ENCODE assay signal across 30 cellular contexts in genomic region chr9:82972446-82972845, GRCh38.
"Had no signal": no experiment of that assay in that cellular context is flagged by ENCODE, and none has a peak within 500 bp of the region (broad histone marks: within the 10 kb centered on the region; RNA-seq: fewer than 3 reads in every experiment).

No MANE protein-coding gene starts in this region.

- ATAC-seq: activated CD4-positive, CD25-positive, alpha-beta regulatory T cell treated with anti-CD3 and anti-CD28 coated beads, Interleukin-2, amount 50 U/mL, for 24 hours; activated CD8-positive, alpha-beta T cell treated with anti-CD3 and anti-CD28 coated beads for 36 hours; activated naive CD8-positive, alpha-beta T cell treated with anti-CD3 and anti-CD28 coated beads, Interleukin-2, amount 50 U/mL, for 24 hours; body of pancreas; T-helper 17 cell had no signal

- H3K9me3 ChIP-seq: adrenal gland, body of pancreas, esophagus squamous epithelium had no signal

- H3K4me3 ChIP-seq: adrenal gland, body of pancreas, cardiac muscle cell, coronary artery, dorsolateral prefrontal cortex, esophagus squamous epithelium had no signal

- H3K27me3 ChIP-seq: adrenal gland, body of pancreas, esophagus squamous epithelium had no signal

- H3K36me3 ChIP-seq: adrenal gland, cardiac muscle cell, esophagus squamous epithelium, WERI-Rb-1 had no signal

- DNase-seq: activated B cell treated with CpG ODN at 0.5 μM for 24 hours; activated CD4-positive, alpha-beta T cell treated with anti-CD3 and anti-CD28 coated beads for 48 hours; activated CD4-positive, alpha-beta T cell treated with anti-CD3 and anti-CD28 coated beads, Interleukin-2, amount 50 U/mL, for 1 hour; activated CD4-positive, alpha-beta T cell treated with anti-CD3 and anti-CD28 coated beads, Interleukin-2, amount 50 U/mL, for 48 hours; activated CD8-positive, alpha-beta memory T cell treated with anti-CD3 and anti-CD28 coated beads for 24 hours; activated CD8-positive, alpha-beta T cell treated with anti-CD3 and anti-CD28 coated beads for 36 hours; activated effector memory CD4-positive, alpha-beta T cell treated with anti-CD3 and anti-CD28 coated beads, Interleukin-2, amount 50 U/mL, for 16 hours; activated naive CD4-positive, alpha-beta T cell treated with anti-CD3 and anti-CD28 coated beads for 36 hours; activated naive CD8-positive, alpha-beta T cell treated with anti-CD3 and anti-CD28 coated beads for 36 hours; activated naive CD8-positive, alpha-beta T cell treated with anti-CD3 and anti-CD28 coated beads, Interleukin-2, amount 50 U/mL, for 24 hours; activated T-cell treated with anti-CD3 and anti-CD28 coated beads, Interleukin-2, amount 50 U/mL, for 48 hours; adrenal gland; amygdala; aorta; body of pancreas; central memory CD4-positive, alpha-beta T cell; cerebellar nuclear complex; dorsolateral prefrontal cortex; effector memory CD4-positive, alpha-beta T cell; endodermal cell; erythroblast; esophagus squamous epithelium; head of caudate nucleus; T-helper 1 cell; T-helper 17 cell; T1000; WERI-Rb-1 had no signal

- H3K4me1 ChIP-seq: adrenal gland, body of pancreas, esophagus squamous epithelium had no signal

- H3K27ac ChIP-seq: adrenal gland, body of pancreas, cardiac muscle cell, coronary artery, dorsolateral prefrontal cortex, esophagus squamous epithelium, WERI-Rb-1 had no signal
